Comparison of ENCODE assay signal across 8 cellular contexts in the genomic region with DNA sequence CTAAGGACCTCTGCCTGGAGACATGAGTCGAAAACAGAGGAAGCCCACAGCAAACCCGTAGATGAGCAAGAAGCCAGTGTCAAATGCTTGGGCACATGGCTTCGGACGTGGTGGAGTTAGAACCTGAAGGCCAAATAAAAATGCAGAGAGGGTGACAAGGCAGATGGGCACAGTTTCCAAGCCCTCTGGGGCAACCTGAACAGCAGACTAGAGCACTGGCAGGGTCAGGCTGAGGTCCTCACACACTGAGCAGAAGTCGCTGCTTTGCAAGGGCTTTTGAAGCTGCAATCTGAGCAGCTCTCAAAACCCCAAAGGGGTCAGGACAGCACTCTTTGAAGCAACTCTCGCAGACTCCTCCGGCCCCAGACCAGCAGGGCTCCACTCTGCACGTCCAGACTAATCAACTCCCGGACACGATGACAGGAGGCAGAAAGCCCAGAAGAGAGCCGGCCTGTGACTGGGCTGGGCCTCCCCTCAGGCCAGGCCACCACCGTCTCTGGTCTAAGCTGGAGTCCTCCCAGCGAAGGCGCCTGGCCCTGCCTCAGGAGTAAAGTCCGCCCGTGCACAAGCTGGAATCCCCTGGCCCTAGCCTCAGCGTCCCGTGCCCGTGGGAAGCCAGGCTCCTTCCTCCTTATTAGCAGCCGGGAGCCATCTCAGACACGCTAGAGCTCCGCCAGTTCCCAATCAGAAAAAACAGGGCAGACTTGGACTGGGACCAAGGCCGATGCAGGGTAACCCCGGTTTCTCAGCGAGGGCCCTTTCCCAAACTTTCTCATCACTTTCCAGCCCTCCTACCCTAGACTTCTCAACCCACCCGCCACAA. TPM values are rescaled to one million over a fixed set of nuclear protein-coding genes. Genes with fewer than 3 reads are reported as not detected.
DNase-seq lines count a peak whose midpoint lies in the region; TF ChIP-seq lines count a peak whose summit lies in the region.

No MANE protein-coding gene starts in this region.

- no peaks in the 10 kb centered on the region for H3K9me3 Mint-ChIP-seq in activated naive CD8-positive, alpha-beta T cell treated with anti-CD3 and anti-CD28 coated beads for 36 hours

- no peak overlapping the region for H3K4me3 ChIP-seq in KMS-11 (IDR thresholded peaks at IDR 0.05; ENCODE audit: insufficient read depth, low read depth, low read length)
- peak overlapping the region; percentile 85 for H3K4me3 ChIP-seq in cardiac muscle cell
- H3K4me3 ChIP-seq in osteoblast (ENCODE audit: insufficient read depth, low read length): peak overlapping the region; percentile 95

- no peaks in the 10 kb centered on the region; the same call in 1 of the 2 replicates for H3K36me3 ChIP-seq in KMS-11 (ENCODE audit: insufficient read depth)
- no peaks in the 10 kb centered on the region for H3K36me3 ChIP-seq in cardiac muscle cell
- H3K36me3 ChIP-seq in osteoblast (ENCODE audit: insufficient read depth, low read length): peaks cover 6% of the 10 kb centered on the region

- no peaks in the 10 kb centered on the region for H3K9me3 ChIP-seq in cardiac muscle cell (ENCODE audit: low read depth)
- H3K9me3 ChIP-seq in osteoblast (ENCODE audit: low read depth, low read length): no peaks in the 10 kb centered on the region

- H3K27me3 ChIP-seq in KMS-11 (ENCODE audit: insufficient read depth, low read depth) (no peaks in the 10 kb centered on the region), cardiac muscle cell (peaks cover 7% of the 10 kb centered on the region), osteoblast (ENCODE audit: insufficient read depth, low read length) (no peaks in the 10 kb centered on the region)

- H3K79me2 ChIP-seq in KMS-11 (ENCODE audit: insufficient read depth, low read depth): peaks cover 55% of the 10 kb centered on the region
- H3K79me2 ChIP-seq in osteoblast (ENCODE audit: insufficient read depth, low read length): peaks cover 57% of the 10 kb centered on the region

- H3K4me1 ChIP-seq in KMS-11 (ENCODE audit: low read depth, poor library complexity, severe bottlenecking) (peaks cover 38% of the 10 kb centered on the region), cardiac muscle cell (ENCODE audit: low read depth) (peaks cover 26% of the 10 kb centered on the region), osteoblast (ENCODE audit: insufficient read depth, low read length) (peaks cover 39% of the 10 kb centered on the region)

- peak overlapping the region; percentile 91 for H3K27ac Mint-ChIP-seq in activated naive CD8-positive, alpha-beta T cell treated with anti-CD3 and anti-CD28 coated beads for 36 hours

- TF ChIP-seq CTCF in KMS-11 (conservative IDR thresholded peaks at IDR 0.05; ENCODE audit: low read depth, low read length) (no peak), cardiac muscle cell (IDR thresholded peaks at IDR 0.05; ENCODE audit: low read depth, low read length) (no peak), osteoblast (IDR thresholded peaks at IDR 0.05; ENCODE audit: extremely low read depth, low read depth, low read length) (no peak)

- H3K27me3 Mint-ChIP-seq in activated naive CD8-positive, alpha-beta T cell treated with anti-CD3 and anti-CD28 coated beads for 36 hours: no peaks in the 10 kb centered on the region

- peak overlapping the region; percentile 84 for H3K9ac ChIP-seq in KMS-11

- peaks cover 11% of the 10 kb centered on the region for H3K36me3 Mint-ChIP-seq in activated naive CD8-positive, alpha-beta T cell treated with anti-CD3 and anti-CD28 coated beads for 36 hours

- DNase-seq in Daoy (ENCODE audit: low read depth) (peak; percentile 46), cardiac muscle cell (ENCODE audit: low read depth in 1 of 2, low spot score in 1 of 2) (peak; percentile 71 to 77), osteoblast (ENCODE audit: insufficient read length, low spot score, missing footprints) (peak; percentile 91), KG1 (lab: John Stamatoyannopoulos, UW) (no peak), H4 (ENCODE audit: low spot score) (no peak)
- DNase-seq in activated naive CD8-positive, alpha-beta T cell treated with anti-CD3 and anti-CD28 coated beads for 36 hours: no peak
- no peak for DNase-seq in stimulated activated CD8-positive, alpha-beta memory T cell treated with anti-CD3 and anti-CD28 coated beads, Interleukin-4, amount 100 ng/mL, for 48 hours

- H3K4me2 ChIP-seq in KMS-11 (peak overlapping the region; percentile 90), osteoblast (ENCODE audit: insufficient read depth, low read length) (peak overlapping the region; percentile 90)

- H3K4me1 Mint-ChIP-seq in activated naive CD8-positive, alpha-beta T cell treated with anti-CD3 and anti-CD28 coated beads for 36 hours: peaks cover 26% of the 10 kb centered on the region

- H4K20me1 ChIP-seq in KMS-11 (ENCODE audit: insufficient read depth): no peaks in the 10 kb centered on the region
- peaks cover 32% of the 10 kb centered on the region for H4K20me1 ChIP-seq in osteoblast (ENCODE audit: insufficient read depth, low read length)

- peak overlapping the region; percentile 60 for H3K27ac ChIP-seq in KMS-11
- peak overlapping the region; percentile 84 for H3K27ac ChIP-seq in cardiac muscle cell
- peak overlapping the region; percentile 68 for H3K27ac ChIP-seq in osteoblast (ENCODE audit: low read depth, low read length)

- H2AFZ ChIP-seq in KMS-11 (ENCODE audit: low read depth) (peak overlapping the region; percentile 69), osteoblast (ENCODE audit: low read length) (peak overlapping the region; percentile 77)

- H3K4me3 Mint-ChIP-seq in activated naive CD8-positive, alpha-beta T cell treated with anti-CD3 and anti-CD28 coated beads for 36 hours: peak overlapping the region; percentile 90

RNA-seq across cellular contexts. Expression of gene SMARCD2, which starts 0.9 kb away (rescaled TPM):
- total RNA-seq in Daoy (2014; rRNA removed; shearing (Covaris generic)): 69.4 and 73.5 TPM in 2 replicates
- 10 to 100 TPM; 91.6 to 93.5 TPM for total RNA-seq in activated naive CD8-positive, alpha-beta T cell treated with anti-CD3 and anti-CD28 coated beads for 36 hours
- total RNA-seq in cardiac muscle cell (39.2 and 67.6 TPM in 2 replicates), osteoblast (53.9 and 54.8 TPM in 2 replicates)
- polyA plus RNA-seq in cardiac muscle cell: 40.3 and 45.4 TPM in 2 replicates
- 86.3 and 152 TPM in 2 replicates for total RNA-seq in H4 (2014; rRNA removed; shearing (Covaris generic))

RNA-seq across cellular contexts. Expression of gene FTSJ3, which starts 14.1 kb away (rescaled TPM):
- total RNA-seq in Daoy (2014; rRNA removed; shearing (Covaris generic)): 91.3 and 116 TPM in 2 replicates
- total RNA-seq in activated naive CD8-positive, alpha-beta T cell treated with anti-CD3 and anti-CD28 coated beads for 36 hours: 10 to 100 TPM; 91.2 to 91.5 TPM
- total RNA-seq in cardiac muscle cell (43.1 and 47.2 TPM in 2 replicates), osteoblast (43.0 and 45.2 TPM in 2 replicates)
- polyA plus RNA-seq in cardiac muscle cell: 52.2 and 57.3 TPM in 2 replicates
- total RNA-seq in H4 (2014; rRNA removed; shearing (Covaris generic)): 95.5 and 124 TPM in 2 replicates

RNA-seq across cellular contexts. Expression of gene PSMC5, which starts 14.3 kb away (rescaled TPM):
- 75.3 and 98.5 TPM in 2 replicates for total RNA-seq in Daoy (2014; rRNA removed; shearing (Covaris generic))
- total RNA-seq in activated naive CD8-positive, alpha-beta T cell treated with anti-CD3 and anti-CD28 coated beads for 36 hours: 100 to 1,000 TPM; 178 to 187 TPM
- 42.7 and 57.7 TPM in 2 replicates for total RNA-seq in cardiac muscle cell
- 144 and 230 TPM in 2 replicates for polyA plus RNA-seq in cardiac muscle cell
- total RNA-seq in osteoblast: 34.0 and 36.5 TPM in 2 replicates
- total RNA-seq in H4 (2014; rRNA removed; shearing (Covaris generic)): 64.8 and 71.7 TPM in 2 replicates

RNA-seq across cellular contexts. Expression of gene CSH2, which starts 31.9 kb away (rescaled TPM):
- total RNA-seq in Daoy (2014; rRNA removed; shearing (Covaris generic)): not detected in 2 replicates
- not detected for total RNA-seq in activated naive CD8-positive, alpha-beta T cell treated with anti-CD3 and anti-CD28 coated beads for 36 hours
- total RNA-seq in cardiac muscle cell (not detected in 2 replicates), osteoblast (not detected in 2 replicates)
- polyA plus RNA-seq in cardiac muscle cell: not detected in 2 replicates
- total RNA-seq in H4 (2014; rRNA removed; shearing (Covaris generic)): not detected in 2 replicates

RNA-seq across cellular contexts. Expression of gene GH2, which starts 40.2 kb away (rescaled TPM):
- total RNA-seq in Daoy (2014; rRNA removed; shearing (Covaris generic)): not detected in 2 replicates
- total RNA-seq in activated naive CD8-positive, alpha-beta T cell treated with anti-CD3 and anti-CD28 coated beads for 36 hours: not detected
- total RNA-seq in cardiac muscle cell (not detected in 2 replicates), osteoblast (not detected in 2 replicates)
- 0.35 TPM in 1 of 2 replicates, not detected in the other for polyA plus RNA-seq in cardiac muscle cell
- not detected in 2 replicates for total RNA-seq in H4 (2014; rRNA removed; shearing (Covaris generic))

Comparison
In these comparisons a context has a peak if more than half of its experiments do, and no peak if none do; other contexts are left out.
1. DNase-seq: peak in Daoy (single experiment), cardiac muscle cell (2 of 2) and osteoblast (single experiment); none in activated naive CD8-positive, alpha-beta T cell treated with anti-CD3 and anti-CD28 coated beads for 36 hours (single experiment), KG1 (single experiment), stimulated activated CD8-positive, alpha-beta memory T cell treated with anti-CD3 and anti-CD28 coated beads, Interleukin-4, amount 100 ng/mL, for 48 hours (single experiment) and H4 (single experiment).
2. Peak in every context shown above with its lines, with median percentiles within 50 percentile points of each other: H3K27ac ChIP-seq.